ENCODE assay signal across 19 cellular contexts in genomic region chr20:3242167-3242692, GRCh38. TPM values are rescaled to one million over a fixed set of nuclear protein-coding genes. Genes with fewer than 3 reads are reported as not detected.
DNase-seq lines count a peak whose midpoint lies in the region; ATAC-seq, FAIRE-seq and TF ChIP-seq lines count a peak whose summit lies in the region.
"Had no signal": no experiment of that assay in that cellular context is flagged by ENCODE, and none has a peak within 500 bp of the region (broad histone marks: within the 10 kb centered on the region; RNA-seq: fewer than 3 reads in every experiment).

No MANE protein-coding gene starts in this region.

- POLR2A ChIA-PET in CD4-positive, alpha-beta T cell (lab: Charles Lee) = no interaction called here
- POLR2A ChIA-PET in OCI-LY7 (lab: Charles Lee) = interaction anchor here (0.7 kb wide), 1 partner anchor 16 kb away, joined by 3 read pairs; no protein-coding TSS in a partner anchor

- no peaks in the 10 kb centered on the region for H3K9me3 Mint-ChIP-seq in CD4-positive, alpha-beta T cell
- H3K9me3 Mint-ChIP-seq in astrocyte (ENCODE audit: unreplicated experiment) = no peaks in the 10 kb centered on the region
- H3K9me3 Mint-ChIP-seq in nephron progenitor cell = peaks cover 6% of the 10 kb centered on the region
- no peaks in the 10 kb centered on the region for H3K9me3 Mint-ChIP-seq in stimulated activated naive CD8-positive, alpha-beta T cell treated with anti-CD3 and anti-CD28 coated beads, Interleukin-15, amount 100 ng/mL, for 72 hours

- BruUV-seq in OCI-LY7 (replicated peaks; lab: Mats Ljungman, UMichigan) = no TSS peak

- no peaks in the 10 kb centered on the region for H3K9me3 ChIP-seq in CD4-positive, alpha-beta T cell (ENCODE audit: control insufficient read depth, low read length)
- H3K9me3 ChIP-seq in astrocyte (ENCODE audit: insufficient read depth, low read depth, low read length) (no peaks in the 10 kb centered on the region), OCI-LY7 (ENCODE audit: low read length) (no peaks in the 10 kb centered on the region)
- H3K9me3 ChIP-seq: SJCRH30 had no signal

- no peak for TF ChIP-seq CTCF in CD4-positive, alpha-beta T cell (IDR thresholded peaks at IDR 0.05)
- TF ChIP-seq CTCF in astrocyte (IDR thresholded peaks at IDR 0.05; ENCODE audit: insufficient read depth, low read depth, low read length) (no peak), nephron progenitor cell (IDR thresholded peaks at IDR 0.05) (no peak), OCI-LY7 (conservative IDR thresholded peaks at IDR 0.05; ENCODE audit: low read length) (no peak)

- H3K4me1 Mint-ChIP-seq in CD4-positive, alpha-beta T cell (ENCODE audit: low read depth) = peaks cover 6% of the 10 kb centered on the region
- H3K4me1 Mint-ChIP-seq in astrocyte (ENCODE audit: low read depth, unreplicated experiment) (no peaks in the 10 kb centered on the region), nephron progenitor cell (peaks cover 36% of the 10 kb centered on the region)
- peaks cover 33% of the 10 kb centered on the region for H3K4me1 Mint-ChIP-seq in stimulated activated naive CD8-positive, alpha-beta T cell treated with anti-CD3 and anti-CD28 coated beads, Interleukin-15, amount 100 ng/mL, for 72 hours

- FAIRE-seq in astrocyte (lab: Jason Lieb, UNC) = no peak

- no peaks in the 10 kb centered on the region for H3K36me3 ChIP-seq in astrocyte (ENCODE audit: insufficient read depth, low read length)
- H3K36me3 ChIP-seq in OCI-LY7 (ENCODE audit: insufficient read depth, low read length) = no peaks in the 10 kb centered on the region
- H3K36me3 ChIP-seq: SJCRH30 had no signal

- no peaks in the 10 kb centered on the region for H3K79me2 ChIP-seq in astrocyte (ENCODE audit: insufficient read depth, low read length)
- no peaks in the 10 kb centered on the region for H3K79me2 ChIP-seq in OCI-LY7 (ENCODE audit: insufficient read depth, low read depth, low read length)

- no peak overlapping the region for H2AFZ ChIP-seq in astrocyte (ENCODE audit: low read depth, low read length)
- H2AFZ ChIP-seq in OCI-LY7 (ENCODE audit: low read length) = no peak overlapping the region

- H3K9me2 ChIP-seq in OCI-LY7 (ENCODE audit: insufficient read depth, low read length) = no peaks in the 10 kb centered on the region

- H3K27ac Mint-ChIP-seq in CD4-positive, alpha-beta T cell = no peak overlapping the region
- no peak overlapping the region for H3K27ac Mint-ChIP-seq in astrocyte (ENCODE audit: unreplicated experiment)
- peak overlapping the region; percentile 27 for H3K27ac Mint-ChIP-seq in nephron progenitor cell
- H3K27ac Mint-ChIP-seq in stimulated activated naive CD8-positive, alpha-beta T cell treated with anti-CD3 and anti-CD28 coated beads, Interleukin-15, amount 100 ng/mL, for 72 hours = no peak overlapping the region

- H3K4me1 ChIP-seq in astrocyte (ENCODE audit: insufficient read depth, low read length) = peaks cover 8% of the 10 kb centered on the region
- peaks cover 11% of the 10 kb centered on the region for H3K4me1 ChIP-seq in OCI-LY7 (ENCODE audit: insufficient read depth, low read length, poor library complexity, severe bottlenecking)

- no peak overlapping the region for H3K4me3 ChIP-seq in astrocyte (ENCODE audit: insufficient read depth, low read depth, low read length)
- no peak overlapping the region for H3K4me3 ChIP-seq in OCI-LY7 (ENCODE audit: low read depth, low read length, poor library complexity, severe bottlenecking)
- H3K4me3 ChIP-seq: SJCRH30 had no signal

- H3K4me3 Mint-ChIP-seq in CD4-positive, alpha-beta T cell = peak overlapping the region; percentile 67
- peak overlapping the region; percentile 28 for H3K4me3 Mint-ChIP-seq in astrocyte (ENCODE audit: unreplicated experiment)
- no peak overlapping the region for H3K4me3 Mint-ChIP-seq in nephron progenitor cell
- H3K4me3 Mint-ChIP-seq in stimulated activated naive CD8-positive, alpha-beta T cell treated with anti-CD3 and anti-CD28 coated beads, Interleukin-15, amount 100 ng/mL, for 72 hours = no peak overlapping the region

- H4K20me1 ChIP-seq in astrocyte (ENCODE audit: insufficient read depth, low read length) (peaks cover 7% of the 10 kb centered on the region), OCI-LY7 (ENCODE audit: insufficient read depth, low read length) (no peaks in the 10 kb centered on the region; the same call in 1 of the 2 replicates)

- no peak overlapping the region for H3K27ac ChIP-seq in CD4-positive, alpha-beta T cell (ENCODE audit: low read depth, low read length)
- no peak overlapping the region for H3K27ac ChIP-seq in astrocyte (ENCODE audit: low read depth, low read length)
- H3K27ac ChIP-seq in OCI-LY7 (ENCODE audit: low read depth, low read length, poor library complexity, severe bottlenecking) = no peak overlapping the region
- H3K27ac ChIP-seq: C4-2B, SJCRH30 had no signal

- peaks cover 37% of the 10 kb centered on the region for H3K27me3 ChIP-seq in CD4-positive, alpha-beta T cell (ENCODE audit: control insufficient read depth, insufficient read depth, low read length)
- H3K27me3 ChIP-seq in astrocyte (ENCODE audit: insufficient read depth, low read length) = peaks cover 32% of the 10 kb centered on the region
- H3K27me3 ChIP-seq: SJCRH30 had no signal

- intact Hi-C loops in CD4-positive, alpha-beta T cell (cut with DNase I, micrococcal nuclease) = no loop called here
- intact Hi-C loops in OCI-LY7 (cut with micrococcal nuclease; ENCODE audit: unreplicated experiment) = no loop called here

- H3K36me3 Mint-ChIP-seq in CD4-positive, alpha-beta T cell (ENCODE audit: low read depth) = no peaks in the 10 kb centered on the region
- H3K36me3 Mint-ChIP-seq in astrocyte (ENCODE audit: low read depth, unreplicated experiment) (peaks cover 2% of the 10 kb centered on the region), nephron progenitor cell (ENCODE audit: low read depth) (no peaks in the 10 kb centered on the region)

- H3K4me2 ChIP-seq in astrocyte (ENCODE audit: low read length) = no peak overlapping the region
- H3K4me2 ChIP-seq in OCI-LY7 (ENCODE audit: low read length) = no peak overlapping the region

- H3K27me3 Mint-ChIP-seq in CD4-positive, alpha-beta T cell = peaks cover 60% of the 10 kb centered on the region
- H3K27me3 Mint-ChIP-seq in astrocyte (ENCODE audit: low read depth, unreplicated experiment) (peaks cover 30% of the 10 kb centered on the region), nephron progenitor cell (ENCODE audit: low read depth, poor library complexity) (peaks cover 94% of the 10 kb centered on the region)
- H3K27me3 Mint-ChIP-seq in stimulated activated naive CD8-positive, alpha-beta T cell treated with anti-CD3 and anti-CD28 coated beads, Interleukin-15, amount 100 ng/mL, for 72 hours = peaks cover 80% of the 10 kb centered on the region

- H3K9ac ChIP-seq in astrocyte (ENCODE audit: low read length) = no peak overlapping the region

- CTCF ChIA-PET in CD4-positive, alpha-beta T cell (lab: Charles Lee) = no interaction called here
- CTCF ChIA-PET in OCI-LY7 (lab: Charles Lee; ENCODE audit: unreplicated experiment) = no interaction called here

- no peak for ATAC-seq in CD4-positive, alpha-beta T cell (ENCODE audit: poor library complexity)
- ATAC-seq in stimulated activated naive CD8-positive, alpha-beta T cell treated with anti-CD3 and anti-CD28 coated beads, Interleukin-15, amount 100 ng/mL, for 72 hours = no peak
- ATAC-seq in HG03139 (IDR thresholded peaks at IDR 0.05; ENCODE audit: unreplicated experiment) (no peak), GM21381 (IDR thresholded peaks at IDR 0.05; ENCODE audit: unreplicated experiment) (no peak)
- ATAC-seq: PC-3 had no signal

- no peak for DNase-seq in CD4-positive, alpha-beta T cell
- DNase-seq in HT-29 (ENCODE audit: low spot score) = peak; percentile 42
- DNase-seq in astrocyte (ENCODE audit: low read depth) = no peak
- no peak for DNase-seq in nephron progenitor cell
- no peak for DNase-seq in OCI-LY7 (ENCODE audit: low spot score)
- DNase-seq in stimulated activated naive CD8-positive, alpha-beta T cell treated with anti-CD3 and anti-CD28 coated beads, Interleukin-15, amount 100 ng/mL, for 72 hours = no peak
- DNase-seq: COR-L47, GDM1, GOT3, NCI-H1417 treated with DMSO at 0.1 percent for 48 hours, NCI-H187 treated with DMSO at 0.1 percent for 48 hours, NCI-H2227 treated with DMSO at 0.1 percent for 48 hours, NCI-H510A treated with DMSO at 0.1 percent for 48 hours, NCI-H82, PC-3, SJCRH30 had no signal

RNA-seq across cellular contexts. Expression of gene SLC4A11, which starts 3.2 kb away (rescaled TPM):
- under 1 TPM; 0.08 to 0.60 TPM for total RNA-seq in CD4-positive, alpha-beta T cell
- 1.3 and 1.8 TPM in 2 replicates for total RNA-seq in HT-29 (2014; rRNA removed; shearing (Covaris generic))
- total RNA-seq in astrocyte (3.9 and 6.6 TPM in 2 replicates), OCI-LY7 (2022) (26.9 and 27.5 TPM in 2 replicates)
- 4.2 and 4.4 TPM in 2 replicates for total RNA-seq in OCI-LY7 (2014; rRNA removed; shearing (Covaris generic))

RNA-seq across cellular contexts. Expression of gene ITPA, which starts 32.9 kb away (rescaled TPM):
- total RNA-seq in CD4-positive, alpha-beta T cell = 10 to 100 TPM; 17.8 to 19.5 TPM
- total RNA-seq in HT-29 (2014; rRNA removed; shearing (Covaris generic)) = 132 and 133 TPM in 2 replicates
- total RNA-seq in astrocyte (55.5 and 55.6 TPM in 2 replicates), OCI-LY7 (2022) (54.4 and 62.4 TPM in 2 replicates)
- 58.0 and 66.4 TPM in 2 replicates for total RNA-seq in OCI-LY7 (2014; rRNA removed; shearing (Covaris generic))

RNA-seq across cellular contexts. Expression of gene DDRGK1, which starts 37.7 kb away (rescaled TPM):
- 10 to 100 TPM; 40.7 to 43.4 TPM for total RNA-seq in CD4-positive, alpha-beta T cell
- total RNA-seq in HT-29 (2014; rRNA removed; shearing (Covaris generic)) = 45.8 and 55.5 TPM in 2 replicates
- total RNA-seq in astrocyte = 36.7 and 42.8 TPM in 2 replicates
- 35.5 and 37.7 TPM in 2 replicates for total RNA-seq in OCI-LY7 (2014; rRNA removed; shearing (Covaris generic))
- 52.0 and 55.0 TPM in 2 replicates for total RNA-seq in OCI-LY7 (2022)

Comparison
In these comparisons a context has a peak if more than half of its experiments do, and no peak if none do; other contexts are left out.
1. H3K4me3 Mint-ChIP-seq: peak in CD4-positive, alpha-beta T cell (single experiment) and astrocyte (single experiment); none in nephron progenitor cell (single experiment) and stimulated activated naive CD8-positive, alpha-beta T cell treated with anti-CD3 and anti-CD28 coated beads, Interleukin-15, amount 100 ng/mL, for 72 hours (0 of 2).